8 cellular contexts compared by ENCODE assay signal in the genomic region with DNA sequence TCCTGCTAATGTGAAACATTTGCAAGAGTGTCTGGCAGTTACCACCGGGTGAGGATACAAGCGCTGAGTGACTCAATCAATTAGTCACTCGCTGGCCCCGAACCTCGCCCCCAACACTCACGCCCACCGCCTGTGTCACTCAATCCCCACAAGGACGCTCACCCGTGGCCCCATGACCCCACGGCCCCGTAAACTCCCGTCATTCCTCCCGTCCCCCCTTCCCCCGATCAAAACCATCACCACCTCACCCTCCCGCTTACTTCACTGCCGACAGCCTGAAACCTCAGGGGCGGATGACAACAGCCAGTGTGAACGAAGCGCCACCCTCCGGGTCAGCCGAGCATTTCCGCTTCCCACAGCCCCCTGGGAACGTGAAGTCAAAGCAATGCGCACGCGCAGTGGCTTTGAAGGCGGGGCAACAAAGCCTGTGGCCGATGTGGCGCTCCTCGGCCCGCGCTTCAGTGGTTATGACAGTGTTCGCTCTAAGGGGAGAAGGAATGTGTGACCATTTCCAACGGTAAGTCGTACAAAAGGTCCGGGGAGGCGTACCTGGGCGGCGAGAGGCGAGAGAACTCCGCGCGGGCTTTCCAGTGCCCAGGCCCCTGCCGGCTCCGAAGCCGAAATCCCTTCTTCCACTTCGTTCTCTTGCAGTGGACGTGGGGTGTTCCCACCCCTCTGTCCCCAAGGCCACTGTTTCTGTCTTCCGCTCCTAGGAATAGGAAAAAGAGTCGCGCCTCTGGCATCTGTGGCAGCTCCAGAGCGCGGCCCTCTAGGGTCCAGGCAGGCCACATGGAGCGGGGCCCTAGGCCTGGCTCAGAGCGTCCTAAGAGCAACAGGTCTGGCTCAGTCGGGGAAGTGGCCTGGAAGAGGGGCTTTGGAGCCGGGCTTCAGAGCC. TPM values are rescaled to one million over a fixed set of nuclear protein-coding genes. Genes with fewer than 3 reads are reported as not detected.
DNase-seq lines count a peak whose midpoint lies in the region; ATAC-seq and TF ChIP-seq lines count a peak whose summit lies in the region.

TSS of gene ZNF674 (minus strand) at position 311 of the 895 bp plus-strand sequence. CDS start 3,334 bp downstream, outside the sequence.

- POLR2A ChIA-PET in CD8-positive, alpha-beta memory T cell (lab: Charles Lee) = no interaction called here
- POLR2A ChIA-PET in activated CD8-positive, alpha-beta T cell treated with anti-CD3 and anti-CD28 coated beads for 36 hours (lab: Charles Lee) = interaction anchor here (0.9 kb wide), 1 partner anchor 27 kb away, joined by 4 read pairs; no protein-coding TSS in a partner anchor

- H3K27me3 ChIP-seq in CD8-positive, alpha-beta memory T cell (ENCODE audit: insufficient read depth, low read length, poor library complexity, severe bottlenecking) = no peaks in the 10 kb centered on the region

- intact Hi-C loops in activated CD8-positive, alpha-beta T cell treated with anti-CD3 and anti-CD28 coated beads for 36 hours (cut with micrococcal nuclease) = loop anchor here (2.0 kb wide), 1 partner anchor 27 kb away; the partner anchor contains the start of gene CHST7

- ATAC-seq in GM19452 (IDR thresholded peaks at IDR 0.05; ENCODE audit: unreplicated experiment) (peak; percentile 80), HG03575 (IDR thresholded peaks at IDR 0.05; ENCODE audit: extremely low read depth, insufficient number of reproducible peaks, low FRiP score, unreplicated experiment) (peak; percentile 55)
- peak; percentile 89 for ATAC-seq in activated CD8-positive, alpha-beta T cell treated with anti-CD3 and anti-CD28 coated beads for 36 hours

- H3K36me3 ChIP-seq in CD8-positive, alpha-beta memory T cell (ENCODE audit: insufficient read depth, low read length) = no peaks in the 10 kb centered on the region

- peaks cover 25% of the 10 kb centered on the region for H3K4me1 ChIP-seq in CD8-positive, alpha-beta memory T cell (ENCODE audit: insufficient read depth, low read length)

- H3K9me3 ChIP-seq in CD8-positive, alpha-beta memory T cell (ENCODE audit: low read length) = no peaks in the 10 kb centered on the region

- peak within 1 kb of the TSS; percentile 74 for H3K4me3 ChIP-seq in CD8-positive, alpha-beta memory T cell (ENCODE audit: low read length)

- CTCF ChIA-PET in CD8-positive, alpha-beta memory T cell (lab: Charles Lee) = no interaction called here
- CTCF ChIA-PET in activated CD8-positive, alpha-beta T cell treated with anti-CD3 and anti-CD28 coated beads for 36 hours (lab: Charles Lee) = no interaction called here

- peaks cover 0 to 4% of the 10 kb centered on the region in 2 donors for H3K27me3 Mint-ChIP-seq in CD8-positive, alpha-beta memory T cell
- H3K27me3 Mint-ChIP-seq in activated CD8-positive, alpha-beta T cell treated with anti-CD3 and anti-CD28 coated beads for 36 hours = no peaks in the 10 kb centered on the region

- H3K4me3 Mint-ChIP-seq in CD8-positive, alpha-beta memory T cell = peak within 1 kb of the TSS; percentile 88 to 95 (median 95)
- peak within 1 kb of the TSS; percentile 87 for H3K4me3 Mint-ChIP-seq in activated CD8-positive, alpha-beta T cell treated with anti-CD3 and anti-CD28 coated beads for 36 hours

- H3K27ac Mint-ChIP-seq in CD8-positive, alpha-beta memory T cell = peak within 1 kb of the TSS; percentile 84 to 99 (median 96)
- peak within 1 kb of the TSS; percentile 96 for H3K27ac Mint-ChIP-seq in activated CD8-positive, alpha-beta T cell treated with anti-CD3 and anti-CD28 coated beads for 36 hours

- DNase-seq in CD8-positive, alpha-beta memory T cell = peak; percentile 90 to 97 (median 92)
- DNase-seq in NCI-H82 treated with DMSO at 0.1 percent for 48 hours (lab: John Stamatoyannopoulos, UW; ENCODE audit: unreplicated experiment) = peak; percentile 59
- peak; percentile 95 for DNase-seq in activated CD8-positive, alpha-beta T cell treated with anti-CD3 and anti-CD28 coated beads for 36 hours
- DNase-seq in effector CD8-positive, alpha-beta T cell (lab: John Stamatoyannopoulos, UW) = peak; percentile 90
- peak; percentile 92 for DNase-seq in medulla oblongata (ENCODE audit: extremely low spot score)
- peak; percentile 83 to 88 (median 88) for DNase-seq in stimulated activated CD4-positive, alpha-beta T cell treated with anti-CD3 and anti-CD28 coated beads, TNF-alpha, amount 100 ng/mL, for 48 hours (ENCODE audit: low read depth in 3 of 3)

- no peaks in the 10 kb centered on the region for H3K9me3 Mint-ChIP-seq in CD8-positive, alpha-beta memory T cell
- no peaks in the 10 kb centered on the region for H3K9me3 Mint-ChIP-seq in activated CD8-positive, alpha-beta T cell treated with anti-CD3 and anti-CD28 coated beads for 36 hours

- peaks cover 28 to 40% (median 29%) of the 10 kb centered on the region in 3 donors for H3K4me1 Mint-ChIP-seq in CD8-positive, alpha-beta memory T cell
- H3K4me1 Mint-ChIP-seq in activated CD8-positive, alpha-beta T cell treated with anti-CD3 and anti-CD28 coated beads for 36 hours (ENCODE audit: low read depth) = peaks cover 31% of the 10 kb centered on the region

- H3K36me3 Mint-ChIP-seq in CD8-positive, alpha-beta memory T cell = peaks cover 0 to 30% (median 2%) of the 10 kb centered on the region in 3 donors
- H3K36me3 Mint-ChIP-seq in activated CD8-positive, alpha-beta T cell treated with anti-CD3 and anti-CD28 coated beads for 36 hours (ENCODE audit: low read depth) = peaks cover 15% of the 10 kb centered on the region

- TF ChIP-seq CTCF in activated CD8-positive, alpha-beta T cell treated with anti-CD3 and anti-CD28 coated beads for 36 hours (IDR thresholded peaks at IDR 0.05) = peak; percentile 20

- peak within 1 kb of the TSS; percentile 86 for H3K27ac ChIP-seq in CD8-positive, alpha-beta memory T cell (ENCODE audit: low read depth, low read length)

RNA-seq across cellular contexts. Expression of gene ZNF674, which starts in this region (rescaled TPM):
- 1 to 10 TPM; 2.7 to 2.8 TPM for total RNA-seq in CD8-positive, alpha-beta memory T cell
- 1.3 TPM for polyA plus RNA-seq in CD8-positive, alpha-beta memory T cell
- 1 to 10 TPM; 1.7 to 2.0 TPM for total RNA-seq in activated CD8-positive, alpha-beta T cell treated with anti-CD3 and anti-CD28 coated beads for 36 hours

Comparison
In these comparisons a context has a peak if more than half of its experiments do, and no peak if none do; other contexts are left out.
1. Peak in every context shown above with its lines: DNase-seq, ATAC-seq, H3K4me3 ChIP-seq and H3K27ac ChIP-seq.